16 cellular contexts compared by ENCODE assay signal in the genomic region with DNA sequence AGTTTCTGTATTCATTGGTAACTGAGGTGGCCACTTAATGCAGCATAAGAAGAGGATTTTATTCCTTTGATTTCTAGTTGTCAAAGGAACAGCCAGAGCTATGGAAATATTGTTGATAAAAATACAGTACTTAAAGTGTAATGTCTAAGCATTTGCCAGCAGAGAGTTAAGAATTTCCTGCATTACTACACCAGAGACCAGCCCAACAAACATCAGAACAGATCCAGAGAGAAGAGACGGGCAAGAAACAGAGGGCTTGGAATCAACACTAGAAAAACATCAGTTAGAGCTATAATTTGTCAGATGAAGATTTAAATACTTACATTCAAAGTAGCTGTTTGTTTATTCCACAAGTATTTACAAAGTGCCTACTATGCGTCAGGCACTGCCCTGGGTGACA.
DNase-seq lines count a peak whose midpoint lies in the region; ATAC-seq and TF ChIP-seq lines count a peak whose summit lies in the region.
"Had no signal": no experiment of that assay in that cellular context is flagged by ENCODE, and none has a peak within 500 bp of the region (broad histone marks: within the 10 kb centered on the region; RNA-seq: fewer than 3 reads in every experiment).

No MANE protein-coding gene starts in this region.

- H3K36me3 ChIP-seq in GM23338 (ENCODE audit: insufficient read depth) (no peaks in the 10 kb centered on the region), adipocyte (ENCODE audit: control insufficient read depth, insufficient read depth, low read length, severe bottlenecking) (no peaks in the 10 kb centered on the region), spleen (no peaks in the 10 kb centered on the region)

- H3K27ac ChIP-seq in GM23338 (ENCODE audit: low read depth) (no peak overlapping the region), spleen (no peak overlapping the region)

- H3K4me1 ChIP-seq in GM23338 (ENCODE audit: insufficient read depth), result peaks cover 16% of the 10 kb centered on the region
- peaks cover 4% of the 10 kb centered on the region for H3K4me1 ChIP-seq in adipocyte (ENCODE audit: control insufficient read depth, insufficient read depth, low read length)
- no peaks in the 10 kb centered on the region for H3K4me1 ChIP-seq in spleen

- no peaks in the 10 kb centered on the region for H3F3A ChIP-seq in GM23338 (replicated peaks; ENCODE audit: low read depth)

- no peaks in the 10 kb centered on the region for H3K79me2 ChIP-seq in GM23338 (replicated peaks; ENCODE audit: insufficient read depth)

- TF ChIP-seq CTCF in GM23338 (conservative IDR thresholded peaks at IDR 0.05; ENCODE audit: low read depth in 2 of 2) (no peak), fibroblast of pulmonary artery (IDR thresholded peaks at IDR 0.05; ENCODE audit: low read length, missing control alignments) (no peak), neural crest cell (conservative IDR thresholded peaks at IDR 0.05) (no peak), spleen (IDR thresholded peaks at IDR 0.05 in 8 of 11, conservative IDR thresholded peaks at IDR 0.05 in 3 of 11) (no peak)

- H3K27me3 Mint-ChIP-seq in GM23338 (ENCODE audit: insufficient read depth, low read depth, poor library complexity) (peaks cover 2% of the 10 kb centered on the region), neural crest cell (ENCODE audit: low read depth) (no peaks in the 10 kb centered on the region)

- H3K4me1 Mint-ChIP-seq in GM23338 (no peaks in the 10 kb centered on the region; the same call in 2 of the 3 replicates), neural crest cell (peaks cover 36% of the 10 kb centered on the region)

- H3K9me2 ChIP-seq in GM23338 (ENCODE audit: insufficient read depth), result no peaks in the 10 kb centered on the region

- H3K36me3 Mint-ChIP-seq in GM23338 (ENCODE audit: low read depth) (no peaks in the 10 kb centered on the region), neural crest cell (ENCODE audit: low read depth) (peaks cover 10% of the 10 kb centered on the region)

- H3K9me3 Mint-ChIP-seq in GM23338 (no peaks in the 10 kb centered on the region), neural crest cell (no peaks in the 10 kb centered on the region)

- DNase-seq in GM23338 (ENCODE audit: low spot score) (no peak), adipocyte (ENCODE audit: low read depth) (no peak), fibroblast of pulmonary artery (ENCODE audit: low read depth) (peak; percentile 25), neural crest cell (ENCODE audit: low read depth, low spot score) (no peak), SKM-1 (lab: John Stamatoyannopoulos, UW; ENCODE audit: unreplicated experiment) (no peak), spleen (no peak), glomerular visceral epithelial cell (ENCODE audit: extremely low spot score) (no peak)
- DNase-seq: DMS 273 treated with DMSO at 0.1 percent for 48 hours, KG1, NCI-H1092 treated with DMSO at 0.1 percent for 48 hours, NCI-H1694 treated with DMSO at 0.1 percent for 48 hours, NCI-H2107, NCI-H2227 treated with DMSO at 0.1 percent for 48 hours, NCI-H524 had no signal

- no peak overlapping the region for H2AFZ ChIP-seq in GM23338

- H3K4me2 ChIP-seq in GM23338, result no peak overlapping the region

- H3K27ac Mint-ChIP-seq in GM23338, result peak overlapping the region; percentile 33
- peak overlapping the region; percentile 23 for H3K27ac Mint-ChIP-seq in neural crest cell (ENCODE audit: unreplicated experiment)

- H3K4me3 Mint-ChIP-seq in GM23338, result no peak overlapping the region
- H3K4me3 Mint-ChIP-seq in neural crest cell, result no peak overlapping the region

- H3K9me3 ChIP-seq in adipocyte (ENCODE audit: control insufficient read depth, low read length) (no peaks in the 10 kb centered on the region), spleen (no peaks in the 10 kb centered on the region)

- WGBS in spleen, 5 donors, result 66 to 90% (median 76%) methylated on average over 2 of the region's 2 CpGs

- no peak for TF ChIP-seq POLR2A in spleen (IDR thresholded peaks at IDR 0.05)

- peak overlapping the region; percentile 13 for H3K9ac ChIP-seq in adipocyte (ENCODE audit: low read length)

- H3K27me3 ChIP-seq in GM23338 (ENCODE audit: insufficient read depth), result no peaks in the 10 kb centered on the region
- no peaks in the 10 kb centered on the region for H3K27me3 ChIP-seq in adipocyte (replicated peaks; ENCODE audit: control insufficient read depth, insufficient read depth, low read length)
- H3K27me3 ChIP-seq in spleen (replicated peaks in 1 of 7), result no peaks in the 10 kb centered on the region

- H3K4me3 ChIP-seq in GM23338, result no peak overlapping the region
- no peak overlapping the region for H3K4me3 ChIP-seq in adipocyte (ENCODE audit: low read length)
- H3K4me3 ChIP-seq in fibroblast of pulmonary artery (replicated peaks; ENCODE audit: low read depth, low read length), result no peak overlapping the region
- no peak overlapping the region for H3K4me3 ChIP-seq in spleen

- intact Hi-C loops in spleen (cut with DNase I; ENCODE audit: low total_unique reads), result no loop called here

- ATAC-seq in GM23338, result no peak
- no peak for ATAC-seq in GM21360 (IDR thresholded peaks at IDR 0.05; ENCODE audit: unreplicated experiment)
- ATAC-seq: Panc1 had no signal

- H4K20me1 ChIP-seq in GM23338 (replicated peaks; ENCODE audit: insufficient read depth), result no peaks in the 10 kb centered on the region

TF ChIP-seq in GM23338, 12 proteins besides CTCF, POLR2A, EP300 and RAD21:
- TF ChIP-seq, protein P1, sequence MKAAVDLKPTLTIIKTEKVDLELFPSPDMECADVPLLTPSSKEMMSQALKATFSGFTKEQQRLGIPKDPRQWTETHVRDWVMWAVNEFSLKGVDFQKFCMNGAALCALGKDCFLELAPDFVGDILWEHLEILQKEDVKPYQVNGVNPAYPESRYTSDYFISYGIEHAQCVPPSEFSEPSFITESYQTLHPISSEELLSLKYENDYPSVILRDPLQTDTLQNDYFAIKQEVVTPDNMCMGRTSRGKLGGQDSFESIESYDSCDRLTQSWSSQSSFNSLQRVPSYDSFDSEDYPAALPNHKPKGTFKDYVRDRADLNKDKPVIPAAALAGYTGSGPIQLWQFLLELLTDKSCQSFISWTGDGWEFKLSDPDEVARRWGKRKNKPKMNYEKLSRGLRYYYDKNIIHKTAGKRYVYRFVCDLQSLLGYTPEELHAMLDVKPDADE (IDR thresholded peaks at IDR 0.05), result no peak
- TF ChIP-seq, protein P2, sequence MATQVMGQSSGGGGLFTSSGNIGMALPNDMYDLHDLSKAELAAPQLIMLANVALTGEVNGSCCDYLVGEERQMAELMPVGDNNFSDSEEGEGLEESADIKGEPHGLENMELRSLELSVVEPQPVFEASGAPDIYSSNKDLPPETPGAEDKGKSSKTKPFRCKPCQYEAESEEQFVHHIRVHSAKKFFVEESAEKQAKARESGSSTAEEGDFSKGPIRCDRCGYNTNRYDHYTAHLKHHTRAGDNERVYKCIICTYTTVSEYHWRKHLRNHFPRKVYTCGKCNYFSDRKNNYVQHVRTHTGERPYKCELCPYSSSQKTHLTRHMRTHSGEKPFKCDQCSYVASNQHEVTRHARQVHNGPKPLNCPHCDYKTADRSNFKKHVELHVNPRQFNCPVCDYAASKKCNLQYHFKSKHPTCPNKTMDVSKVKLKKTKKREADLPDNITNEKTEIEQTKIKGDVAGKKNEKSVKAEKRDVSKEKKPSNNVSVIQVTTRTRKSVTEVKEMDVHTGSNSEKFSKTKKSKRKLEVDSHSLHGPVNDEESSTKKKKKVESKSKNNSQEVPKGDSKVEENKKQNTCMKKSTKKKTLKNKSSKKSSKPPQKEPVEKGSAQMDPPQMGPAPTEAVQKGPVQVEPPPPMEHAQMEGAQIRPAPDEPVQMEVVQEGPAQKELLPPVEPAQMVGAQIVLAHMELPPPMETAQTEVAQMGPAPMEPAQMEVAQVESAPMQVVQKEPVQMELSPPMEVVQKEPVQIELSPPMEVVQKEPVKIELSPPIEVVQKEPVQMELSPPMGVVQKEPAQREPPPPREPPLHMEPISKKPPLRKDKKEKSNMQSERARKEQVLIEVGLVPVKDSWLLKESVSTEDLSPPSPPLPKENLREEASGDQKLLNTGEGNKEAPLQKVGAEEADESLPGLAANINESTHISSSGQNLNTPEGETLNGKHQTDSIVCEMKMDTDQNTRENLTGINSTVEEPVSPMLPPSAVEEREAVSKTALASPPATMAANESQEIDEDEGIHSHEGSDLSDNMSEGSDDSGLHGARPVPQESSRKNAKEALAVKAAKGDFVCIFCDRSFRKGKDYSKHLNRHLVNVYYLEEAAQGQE (IDR thresholded peaks at IDR 0.05; ENCODE audit: unreplicated experiment), result no peak
- no peak for TF ChIP-seq POLR2AphosphoS5 (IDR thresholded peaks at IDR 0.05; ENCODE audit: low read depth)
- no peak for TF ChIP-seq STAT1 (IDR thresholded peaks at IDR 0.05; ENCODE audit: unreplicated experiment)
- TF ChIP-seq ZNF114 (CRISPR knock-in tag; IDR thresholded peaks at IDR 0.05), result no peak
- no peak for TF ChIP-seq EZH2 (IDR thresholded peaks at IDR 0.05; ENCODE audit: low read depth, unreplicated experiment)
- no peak for TF ChIP-seq JUNB (IDR thresholded peaks at IDR 0.05; ENCODE audit: unreplicated experiment)
- no peak for TF ChIP-seq NANOG (IDR thresholded peaks at IDR 0.05; ENCODE audit: borderline replicate concordance)
